ENCODE assay signal across 9 cellular contexts in genomic region chr9:14346826-14347407, GRCh38. TPM values are rescaled to one million over a fixed set of nuclear protein-coding genes. Genes with fewer than 3 reads are reported as not detected.
DNase-seq lines count a peak whose midpoint lies in the region; ATAC-seq and TF ChIP-seq lines count a peak whose summit lies in the region.
"Had no signal": no experiment of that assay in that cellular context is flagged by ENCODE, and none has a peak within 500 bp of the region (broad histone marks: within the 10 kb centered on the region; RNA-seq: fewer than 3 reads in every experiment).

No MANE protein-coding gene starts in this region.

- no peak for TF ChIP-seq EP300 in esophagus muscularis mucosa (IDR thresholded peaks at IDR 0.05)

- peaks cover 0 to 44% (median 0%) of the 10 kb centered on the region in 4 donors for H3K4me1 ChIP-seq in Peyer's patch
- peaks cover 49 to 95% (median 87%) of the 10 kb centered on the region in 4 donors for H3K4me1 ChIP-seq in esophagus muscularis mucosa
- H3K4me1 ChIP-seq in mesodermal cell (ENCODE audit: control insufficient read depth, insufficient read depth, low read length, poor library complexity, severe bottlenecking), result peaks cover 33% of the 10 kb centered on the region
- H3K4me1 ChIP-seq in testis, result peaks cover 8% of the 10 kb centered on the region

- H3K27me3 ChIP-seq in Peyer's patch (peaks cover 0 to 44% of the 10 kb centered on the region in 2 donors), esophagus muscularis mucosa (peaks cover 0 to 57% (median 27%) of the 10 kb centered on the region in 4 donors), testis (no peaks in the 10 kb centered on the region)

- intact Hi-C loops in esophagus muscularis mucosa (cut with DNase I) (no loop called here), testis (cut with DNase I; ENCODE audit: low total_unique reads) (no loop called here)

- TF ChIP-seq POLR2A in Peyer's patch (IDR thresholded peaks at IDR 0.05) (no peak), esophagus muscularis mucosa (IDR thresholded peaks at IDR 0.05; ENCODE audit: low read depth) (no peak), testis (IDR thresholded peaks at IDR 0.05) (no peak)

- H3K9me3 ChIP-seq in Peyer's patch (no peaks in the 10 kb centered on the region), esophagus muscularis mucosa (no peaks in the 10 kb centered on the region), mesodermal cell (ENCODE audit: control insufficient read depth, low read length) (no peaks in the 10 kb centered on the region), testis (no peaks in the 10 kb centered on the region)

- WGBS in esophagus muscularis mucosa, result 8% methylated on average over 37 of the region's 37 CpGs
- WGBS in mesodermal cell (ENCODE audit: insufficient coverage in 2 of 2), 2 experiments, result 1 to 3% methylated on average over 6 to 12 of the region's 37 CpGs
- WGBS in testis, 2 donors, result 12 to 14% methylated on average over 35 to 37 of the region's 37 CpGs

- DNase-seq in Peyer's patch (no peak), esophagus muscularis mucosa (ENCODE audit: extremely low spot score) (no peak), testis (no peak), GM19240 (ENCODE audit: insufficient read length, low spot score) (no peak), NCI-H1930 (lab: John Stamatoyannopoulos, UW) (no peak), pons (ENCODE audit: low spot score) (no peak)
- DNase-seq: stimulated activated CD4-positive, alpha-beta T cell treated with anti-CD3 and anti-CD28 coated beads, Interleukin-2, amount 100 ng/mL, for 24 hours had no signal

- H3K4me3 ChIP-seq in Peyer's patch (peak overlapping the region in 3 of 4 donors; percentile 24 to 43 (median 41)), esophagus muscularis mucosa (peak overlapping the region; percentile 53 to 66 (median 61)), mesodermal cell (ENCODE audit: extremely low read depth, insufficient read depth, low read length, poor library complexity, severe bottlenecking) (peak overlapping the region; percentile 33), testis (peak overlapping the region; percentile 45 to 57)

- ATAC-seq in GM21786 (IDR thresholded peaks at IDR 0.05; ENCODE audit: unreplicated experiment), result no peak

- TF ChIP-seq CTCF in Peyer's patch (IDR thresholded peaks at IDR 0.05) (no peak), esophagus muscularis mucosa (IDR thresholded peaks at IDR 0.05) (no peak), testis (IDR thresholded peaks at IDR 0.05) (no peak)

- peak overlapping the region in 3 of 4 donors; percentile 6 to 60 (median 29) for H3K27ac ChIP-seq in Peyer's patch
- H3K27ac ChIP-seq in esophagus muscularis mucosa (replicated peaks in 1 of 4), result peak overlapping the region; percentile 67 to 83 (median 74)
- H3K27ac ChIP-seq in mesodermal cell (ENCODE audit: low read depth, low read length, severe bottlenecking), result no peak overlapping the region
- H3K27ac ChIP-seq in testis, result peak overlapping the region; percentile 25 to 47

- H3K36me3 ChIP-seq in Peyer's patch, result no peaks in the 10 kb centered on the region
- H3K36me3 ChIP-seq in esophagus muscularis mucosa, result no peaks in the 10 kb centered on the region
- no peaks in the 10 kb centered on the region for H3K36me3 ChIP-seq in mesodermal cell (ENCODE audit: control insufficient read depth, insufficient read depth, low read length)
- no peaks in the 10 kb centered on the region for H3K36me3 ChIP-seq in testis (ENCODE audit: low read depth, missing control alignments)

RNA-seq across cellular contexts. Expression of gene NFIB, which starts 33.0 kb away (rescaled TPM):
- total RNA-seq in Peyer's patch, result 100 to 1,000 TPM in 3 of 4 donors, 10 to 100 TPM in 1; 89.7 to 229 (median 159) TPM
- 10 to 100 TPM; 38.1 to 64.4 (median 55.8) TPM for total RNA-seq in esophagus muscularis mucosa
- 1.9 TPM for polyA plus RNA-seq in mesodermal cell (2013, experiment 1 of 2)
- 1.7 TPM for polyA plus RNA-seq in mesodermal cell (2013, experiment 2 of 2)
- 10 to 100 TPM; 23.1 to 34.7 TPM for total RNA-seq in testis
- polyA plus RNA-seq in testis (ENCODE audit: insufficient read depth, low read depth, low replicate concordance), result 8.4 TPM
